1 cellular context compared by ENCODE assay signal in the genomic region with DNA sequence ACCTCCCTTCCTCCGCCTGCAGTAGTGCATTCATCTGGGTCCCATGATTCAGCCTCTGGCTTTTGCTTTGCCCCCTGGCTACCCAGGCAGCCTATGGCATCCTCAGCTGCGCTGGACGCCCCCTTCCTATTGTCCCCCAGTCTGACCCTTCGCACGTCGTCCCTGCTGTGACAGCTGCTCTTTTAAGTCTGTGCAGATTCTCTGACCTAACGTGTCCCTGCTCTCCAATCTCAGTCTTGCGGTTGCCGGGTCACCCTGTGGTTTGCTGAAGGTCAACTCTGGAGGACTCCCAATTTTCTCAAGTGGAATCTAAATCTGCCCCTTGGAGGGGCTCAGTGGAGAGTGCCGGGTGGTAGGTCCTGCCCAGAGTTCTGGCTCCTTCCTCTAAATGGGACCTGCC.
TF ChIP-seq lines count a peak whose summit lies in the region.

No MANE protein-coding gene starts in this region.

TF ChIP-seq in H1, 55 proteins besides CTCF, POLR2A, EP300 and RAD21 (continued from another document):
- no peak for TF ChIP-seq ASH2L (IDR thresholded peaks at IDR 0.05; ENCODE audit: low read length)
- no peak for TF ChIP-seq EGR1 (IDR thresholded peaks at IDR 0.05; ENCODE audit: borderline replicate concordance, low read depth, low read length)
- no peak for TF ChIP-seq CHD2 (IDR thresholded peaks at IDR 0.05; ENCODE audit: low read length)
- no peak for TF ChIP-seq RNF2 (IDR thresholded peaks at IDR 0.05; ENCODE audit: borderline replicate concordance, low read depth, low read length, missing control alignments, poor library complexity, severe bottlenecking)
- no peak for TF ChIP-seq SRF (IDR thresholded peaks at IDR 0.05; ENCODE audit: low read depth, low read length)
- no peak for TF ChIP-seq EZH2 (IDR thresholded peaks at IDR 0.05; ENCODE audit: low read depth, low read length, severe bottlenecking)
- no peak for TF ChIP-seq TAF7 (optimal IDR thresholded peaks at IDR 0.05; ENCODE audit: borderline replicate concordance, low read depth, low read length)
- TF ChIP-seq POLR2AphosphoS5 (IDR thresholded peaks at IDR 0.05; ENCODE audit: low read depth, low read length): no peak
- TF ChIP-seq YY1 (IDR thresholded peaks at IDR 0.05; ENCODE audit: low read depth, low read length): no peak
- TF ChIP-seq PHF8 (conservative IDR thresholded peaks at IDR 0.05; ENCODE audit: low read depth, low read length): no peak
- no peak for TF ChIP-seq HDAC2 (IDR thresholded peaks at IDR 0.05; ENCODE audit: borderline replicate concordance in 1 of 2, low read depth in 2 of 2, low read length in 2 of 2)
